In genomic region chr2:23351388-23352141, GRCh38 we compare ENCODE assay signal across 8 cellular contexts. TPM values are rescaled to one million over a fixed set of nuclear protein-coding genes. Genes with fewer than 3 reads are reported as not detected.
DNase-seq lines count a peak whose midpoint lies in the region; ATAC-seq, FAIRE-seq and TF ChIP-seq lines count a peak whose summit lies in the region.

No MANE protein-coding gene starts in this region.

- peak; percentile 56 for FAIRE-seq in GM18507 (lab: Jason Lieb, UNC)

- peak; percentile 87 for TF ChIP-seq CTCF in AG04450 (IDR thresholded peaks at IDR 0.05; ENCODE audit: low read depth, low read length)
- peak; percentile 85 for TF ChIP-seq CTCF in fibroblast of the aortic adventitia (IDR thresholded peaks at IDR 0.05; ENCODE audit: insufficient read depth, low read length)
- TF ChIP-seq CTCF in nephron progenitor cell (IDR thresholded peaks at IDR 0.05), result peak; percentile 87

- peaks cover 16% of the 10 kb centered on the region for H3K4me1 Mint-ChIP-seq in nephron progenitor cell

- peaks cover 9% of the 10 kb centered on the region for H3K27me3 ChIP-seq in AG04450 (ENCODE audit: control insufficient read depth, insufficient read depth, low read length)

- no peak overlapping the region for H3K27ac Mint-ChIP-seq in nephron progenitor cell

- H3K27me3 Mint-ChIP-seq in nephron progenitor cell (ENCODE audit: low read depth, poor library complexity), result peaks cover 9% of the 10 kb centered on the region

- DNase-seq in AG04450 (ENCODE audit: low read depth, low spot score) (peak; percentile 30), GM18507 (ENCODE audit: extremely low spot score, insufficient read length, low read depth) (peak; percentile 81), NCI-H226 (peak; percentile 57), activated T-cell treated with anti-CD3 and anti-CD28 coated beads for 1 hour (ENCODE audit: low read depth) (peak; percentile 16), fibroblast of the aortic adventitia (ENCODE audit: low read depth) (peak; percentile 82), nephron progenitor cell (peak; percentile 85), substantia nigra (lab: John Stamatoyannopoulos, UW) (peak in 47 of 49 donors; percentile 8 to 86 (median 59))

- peak; percentile 88 for ATAC-seq in HG02938 (IDR thresholded peaks at IDR 0.05; ENCODE audit: unreplicated experiment)

- no peaks in the 10 kb centered on the region; the same call in 1 of the 2 replicates for H3K9me3 ChIP-seq in AG04450 (ENCODE audit: control insufficient read depth, insufficient read depth, low read length)

- no peak overlapping the region for H3K4me3 Mint-ChIP-seq in nephron progenitor cell

- CTCF ChIA-PET in AG04450 (lab: Charles Lee), result interaction anchor here (0.5 to 2.6 kb wide), 19 partner anchors 9 to 1304 kb away, joined by 3 to 19 read pairs (median 4); no protein-coding TSS in a partner anchor

- H3K4me3 ChIP-seq in AG04450 (ENCODE audit: low read depth, low read length) (no peak overlapping the region; the same call in 1 of the 2 replicates), fibroblast of the aortic adventitia (ENCODE audit: low read depth, low read length) (peak overlapping the region; percentile 13)

- H3K36me3 Mint-ChIP-seq in nephron progenitor cell (ENCODE audit: low read depth), result no peaks in the 10 kb centered on the region

- H3K27ac ChIP-seq in AG04450 (ENCODE audit: low read depth, low read length) (no peak overlapping the region), substantia nigra (ENCODE audit: low read depth, low read length, poor library complexity, severe bottlenecking) (no peak overlapping the region)

- POLR2A ChIA-PET in AG04450 (lab: Yijun Ruan, JAX), result no interaction called here

- no peaks in the 10 kb centered on the region for H3K9me3 Mint-ChIP-seq in nephron progenitor cell

RNA-seq across cellular contexts. Expression of gene KLHL29, which starts 33.4 kb away (rescaled TPM):
- polyA plus RNA-seq in AG04450 (2011; rRNA removed), result 3.6 and 4.9 TPM in 2 replicates
- 4.4 and 5.4 TPM in 2 replicates for polyA minus RNA-seq in AG04450 (2011; rRNA and poly(A)+ RNA removed)
- 2.9 and 4.7 TPM in 2 replicates for total RNA-seq in fibroblast of the aortic adventitia (ENCODE audit: low replicate concordance)

Comparison
In these comparisons a context has a peak if more than half of its experiments do, and no peak if none do; other contexts are left out.
1. DNase-seq: peak in every context shown above with its lines; median percentile 85 in nephron progenitor cell; 82 in fibroblast of the aortic adventitia; 81 in GM18507; 59 in substantia nigra; 57 in NCI-H226; 30 in AG04450; 16 in activated T-cell treated with anti-CD3 and anti-CD28 coated beads for 1 hour.